In genomic region chr3:49120438-49121135, GRCh38 we compare ENCODE assay signal across 8 cellular contexts. TPM values are rescaled to one million over a fixed set of nuclear protein-coding genes. Genes with fewer than 3 reads are reported as not detected.
DNase-seq lines count a peak whose midpoint lies in the region; ATAC-seq and TF ChIP-seq lines count a peak whose summit lies in the region.

Gene USP19, minus strand, starts transcription at chr3:49120823. Its CDS starts 1,678 bp downstream, at chr3:49119145.

- peak within 1 kb of the TSS; percentile 74 for H3K9ac ChIP-seq in fibroblast of lung (ENCODE audit: insufficient read depth, low read length)

- peaks cover 33% of the 10 kb centered on the region for H3K36me3 Mint-ChIP-seq in activated T-helper 17 cell treated with anti-CD3 and anti-CD28 coated beads, Interleukin-2, amount 50 U/mL, for 72 hours (ENCODE audit: low read depth)
- H3K36me3 Mint-ChIP-seq in natural killer cell treated with Interleukin-12 subunit alpha and Interleukin-12 subunit beta and Interleukin-15 and Interleukin-18, amount 100 ng/mL, for 72 hours, result no peaks in the 10 kb centered on the region

- peaks cover 16% of the 10 kb centered on the region for H3K79me2 ChIP-seq in fibroblast of lung (ENCODE audit: control insufficient read depth, insufficient read depth, low read length)

- POLR2A ChIA-PET in RWPE1 (lab: Yijun Ruan, JAX; ENCODE audit: low non-redundant PET), result interaction anchor here (0.8 kb wide), 1 partner anchor 27 kb away, joined by 3 read pairs; the partner anchor contains the start of gene QRICH1

- peak within 1 kb of the TSS; percentile 84 for H3K27ac Mint-ChIP-seq in activated T-helper 17 cell treated with anti-CD3 and anti-CD28 coated beads, Interleukin-2, amount 50 U/mL, for 72 hours
- peak within 1 kb of the TSS; percentile 70 to 89 for H3K27ac Mint-ChIP-seq in natural killer cell treated with Interleukin-12 subunit alpha and Interleukin-12 subunit beta and Interleukin-15 and Interleukin-18, amount 100 ng/mL, for 72 hours

- H3K9me3 Mint-ChIP-seq in activated T-helper 17 cell treated with anti-CD3 and anti-CD28 coated beads, Interleukin-2, amount 50 U/mL, for 72 hours, result no peaks in the 10 kb centered on the region
- H3K9me3 Mint-ChIP-seq in natural killer cell treated with Interleukin-12 subunit alpha and Interleukin-12 subunit beta and Interleukin-15 and Interleukin-18, amount 100 ng/mL, for 72 hours, result no peaks in the 10 kb centered on the region

- ATAC-seq in GM21529 (IDR thresholded peaks at IDR 0.05; ENCODE audit: unreplicated experiment), result peak; percentile 93
- peak; percentile 97 for ATAC-seq in activated T-helper 17 cell treated with anti-CD3 and anti-CD28 coated beads, Interleukin-2, amount 50 U/mL, for 72 hours (replicated peaks)
- peak; percentile 94 to 97 for ATAC-seq in natural killer cell treated with Interleukin-12 subunit alpha and Interleukin-12 subunit beta and Interleukin-15 and Interleukin-18, amount 100 ng/mL, for 72 hours
- ATAC-seq in stimulated activated naive CD8-positive, alpha-beta T cell treated with anti-CD3 and anti-CD28 coated beads, Interleukin-15, Interleukin-2, amounts not matched to agents 100 U/mL and 50 U/mL, for 24 hours, result peak; percentile 96

- H3K27me3 Mint-ChIP-seq in activated T-helper 17 cell treated with anti-CD3 and anti-CD28 coated beads, Interleukin-2, amount 50 U/mL, for 72 hours, result no peaks in the 10 kb centered on the region
- no peaks in the 10 kb centered on the region for H3K27me3 Mint-ChIP-seq in natural killer cell treated with Interleukin-12 subunit alpha and Interleukin-12 subunit beta and Interleukin-15 and Interleukin-18, amount 100 ng/mL, for 72 hours

- H3K27ac ChIP-seq in RWPE1, result peak within 1 kb of the TSS; percentile 95
- peak within 1 kb of the TSS; percentile 85 for H3K27ac ChIP-seq in fibroblast of lung (ENCODE audit: insufficient read depth, low read length)

- H3K27me3 ChIP-seq in fibroblast of lung (ENCODE audit: control insufficient read depth, insufficient read depth, low read length), result no peaks in the 10 kb centered on the region

- H3K36me3 ChIP-seq in fibroblast of lung (ENCODE audit: control insufficient read depth, insufficient read depth, low read length), result peaks cover 54% of the 10 kb centered on the region

- H4K20me1 ChIP-seq in fibroblast of lung (ENCODE audit: control insufficient read depth, extremely low read depth, insufficient read depth, low read length), result no peaks in the 10 kb centered on the region

- no peaks in the 10 kb centered on the region for H3K9me3 ChIP-seq in fibroblast of lung (ENCODE audit: control insufficient read depth, insufficient read depth, low read depth, low read length)

- peak within 1 kb of the TSS; percentile 6 for H2AFZ ChIP-seq in fibroblast of lung (ENCODE audit: low read length)

- H3K4me2 ChIP-seq in fibroblast of lung (ENCODE audit: extremely low read depth, insufficient read depth, low read length), result peak within 1 kb of the TSS; percentile 98

- no peaks in the 10 kb centered on the region for H3K4me1 Mint-ChIP-seq in activated T-helper 17 cell treated with anti-CD3 and anti-CD28 coated beads, Interleukin-2, amount 50 U/mL, for 72 hours
- peaks cover 9 to 16% of the 10 kb centered on the region in 2 donors for H3K4me1 Mint-ChIP-seq in natural killer cell treated with Interleukin-12 subunit alpha and Interleukin-12 subunit beta and Interleukin-15 and Interleukin-18, amount 100 ng/mL, for 72 hours (ENCODE audit: low read depth in 2 of 2)

- peak within 1 kb of the TSS; percentile 79 for H3K4me3 Mint-ChIP-seq in activated T-helper 17 cell treated with anti-CD3 and anti-CD28 coated beads, Interleukin-2, amount 50 U/mL, for 72 hours
- peak within 1 kb of the TSS; percentile 89 for H3K4me3 Mint-ChIP-seq in natural killer cell treated with Interleukin-12 subunit alpha and Interleukin-12 subunit beta and Interleukin-15 and Interleukin-18, amount 100 ng/mL, for 72 hours

- CTCF ChIA-PET in RWPE1 (lab: Yijun Ruan, JAX), result interaction anchor here (0.7 kb wide), 1 partner anchor 33 kb away, joined by 4 read pairs; no protein-coding TSS in a partner anchor

- peaks cover 9% of the 10 kb centered on the region for H3K4me1 ChIP-seq in fibroblast of lung (ENCODE audit: control insufficient read depth, extremely low read depth, insufficient read depth, low read length)

- no peak for TF ChIP-seq CTCF in RWPE1 (conservative IDR thresholded peaks at IDR 0.05; ENCODE audit: low read depth)
- TF ChIP-seq CTCF in fibroblast of lung (conservative IDR thresholded peaks at IDR 0.05 in 1 of 2, IDR thresholded peaks at IDR 0.05 in 1 of 2; ENCODE audit: low read depth in 1 of 2, low read length in 2 of 2), result no peak

- H3K4me3 ChIP-seq in fibroblast of lung (replicated peaks in 1 of 4; ENCODE audit: control extremely low read depth in 1 of 4, insufficient read depth in 1 of 4, low read depth in 3 of 4, low read length in 4 of 4), result peak within 1 kb of the TSS; percentile 51 to 95 (median 76)

- peak; percentile 38 for DNase-seq in DMS53 treated with DMSO at 0.1 percent for 48 hours (lab: John Stamatoyannopoulos, UW; ENCODE audit: unreplicated experiment)
- peak; percentile 92 for DNase-seq in KG1 (lab: John Stamatoyannopoulos, UW)
- peak; percentile 90 for DNase-seq in RWPE1 (ENCODE audit: low spot score)
- DNase-seq in fibroblast of lung (ENCODE audit: low read depth in 2 of 2), result peak; percentile 90 to 93
- peak; percentile 95 for DNase-seq in natural killer cell treated with Interleukin-12 subunit alpha and Interleukin-12 subunit beta and Interleukin-15 and Interleukin-18, amount 100 ng/mL, for 72 hours (ENCODE audit: low spot score)
- DNase-seq in stimulated activated naive CD8-positive, alpha-beta T cell treated with anti-CD3 and anti-CD28 coated beads, Interleukin-15, Interleukin-2, amounts not matched to agents 100 U/mL and 50 U/mL, for 24 hours, result peak; percentile 97

RNA-seq across cellular contexts. Expression of gene USP19, which starts in this region (rescaled TPM):
- 10 to 100 TPM; 33.4 to 36.0 TPM for total RNA-seq in activated T-helper 17 cell treated with anti-CD3 and anti-CD28 coated beads, Interleukin-2, amount 50 U/mL, for 72 hours
- total RNA-seq in fibroblast of lung, result 49.1 and 53.8 TPM in 2 replicates
- 23.3 and 25.0 TPM in 2 replicates for polyA plus RNA-seq in fibroblast of lung
- polyA plus RNA-seq in fibroblast of lung (2012), result 20.1 and 24.2 TPM in 2 replicates
- 97.5 and 113 TPM in 2 replicates for polyA minus RNA-seq in fibroblast of lung (ENCODE audit: low replicate concordance)
- 10 to 100 TPM; 54.4 to 65.0 TPM for total RNA-seq in natural killer cell treated with Interleukin-12 subunit alpha and Interleukin-12 subunit beta and Interleukin-15 and Interleukin-18, amount 100 ng/mL, for 72 hours

Comparison
In these comparisons a context has a peak if more than half of its experiments do, and no peak if none do; other contexts are left out.
1. Peak in every context shown above with its lines: DNase-seq, ATAC-seq, H3K4me3 ChIP-seq and H3K27ac ChIP-seq.
2. DNase-seq: peak in every context shown above with its lines; median percentile 97 in stimulated activated naive CD8-positive, alpha-beta T cell treated with anti-CD3 and anti-CD28 coated beads, Interleukin-15, Interleukin-2, amounts not matched to agents 100 U/mL and 50 U/mL, for 24 hours; 95 in natural killer cell treated with Interleukin-12 subunit alpha and Interleukin-12 subunit beta and Interleukin-15 and Interleukin-18, amount 100 ng/mL, for 72 hours; 92 in KG1; 92 in fibroblast of lung; 90 in RWPE1; 38 in DMS53 treated with DMSO at 0.1 percent for 48 hours.